ENCODE assay signal across 1 cellular context in genomic region chr6:89353118-89353556, GRCh38.
A peak's percentile ranks its signal among the peaks of the same experiment; 100 is the strongest.
TF ChIP-seq lines count a peak whose summit lies in the region.

No MANE protein-coding gene starts in this region.

TF ChIP-seq in K562, 482 proteins besides CTCF, POLR2A, EP300 and RAD21 (continued from another document and continues in another):
- TF ChIP-seq, protein P1, sequence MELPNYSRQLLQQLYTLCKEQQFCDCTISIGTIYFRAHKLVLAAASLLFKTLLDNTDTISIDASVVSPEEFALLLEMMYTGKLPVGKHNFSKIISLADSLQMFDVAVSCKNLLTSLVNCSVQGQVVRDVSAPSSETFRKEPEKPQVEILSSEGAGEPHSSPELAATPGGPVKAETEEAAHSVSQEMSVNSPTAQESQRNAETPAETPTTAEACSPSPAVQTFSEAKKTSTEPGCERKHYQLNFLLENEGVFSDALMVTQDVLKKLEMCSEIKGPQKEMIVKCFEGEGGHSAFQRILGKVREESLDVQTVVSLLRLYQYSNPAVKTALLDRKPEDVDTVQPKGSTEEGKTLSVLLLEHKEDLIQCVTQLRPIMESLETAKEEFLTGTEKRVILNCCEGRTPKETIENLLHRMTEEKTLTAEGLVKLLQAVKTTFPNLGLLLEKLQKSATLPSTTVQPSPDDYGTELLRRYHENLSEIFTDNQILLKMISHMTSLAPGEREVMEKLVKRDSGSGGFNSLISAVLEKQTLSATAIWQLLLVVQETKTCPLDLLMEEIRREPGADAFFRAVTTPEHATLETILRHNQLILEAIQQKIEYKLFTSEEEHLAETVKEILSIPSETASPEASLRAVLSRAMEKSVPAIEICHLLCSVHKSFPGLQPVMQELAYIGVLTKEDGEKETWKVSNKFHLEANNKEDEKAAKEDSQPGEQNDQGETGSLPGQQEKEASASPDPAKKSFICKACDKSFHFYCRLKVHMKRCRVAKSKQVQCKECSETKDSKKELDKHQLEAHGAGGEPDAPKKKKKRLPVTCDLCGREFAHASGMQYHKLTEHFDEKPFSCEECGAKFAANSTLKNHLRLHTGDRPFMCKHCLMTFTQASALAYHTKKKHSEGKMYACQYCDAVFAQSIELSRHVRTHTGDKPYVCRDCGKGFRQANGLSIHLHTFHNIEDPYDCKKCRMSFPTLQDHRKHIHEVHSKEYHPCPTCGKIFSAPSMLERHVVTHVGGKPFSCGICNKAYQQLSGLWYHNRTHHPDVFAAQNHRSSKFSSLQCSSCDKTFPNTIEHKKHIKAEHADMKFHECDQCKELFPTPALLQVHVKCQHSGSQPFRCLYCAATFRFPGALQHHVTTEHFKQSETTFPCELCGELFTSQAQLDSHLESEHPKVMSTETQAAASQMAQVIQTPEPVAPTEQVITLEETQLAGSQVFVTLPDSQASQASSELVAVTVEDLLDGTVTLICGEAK (IDR thresholded peaks at IDR 0.05) = peak; percentile 42; the same call in 1 of the 2 replicates
- TF ChIP-seq, protein P1 (CRISPR knock-in tag; IDR thresholded peaks at IDR 0.05) = no peak
- TF ChIP-seq BCOR (IDR thresholded peaks at IDR 0.05) = peak; percentile 81
- no peak for TF ChIP-seq ZNF134 (CRISPR knock-in tag; conservative IDR thresholded peaks at IDR 0.05)
- TF ChIP-seq CBFA2T2 (conservative IDR thresholded peaks at IDR 0.05) = no peak
- no peak for TF ChIP-seq ZNF316 (IDR thresholded peaks at IDR 0.05)
- no peak for TF ChIP-seq POLR2AphosphoS2 (IDR thresholded peaks at IDR 0.05; ENCODE audit: low read length)
- TF ChIP-seq SIX5 (IDR thresholded peaks at IDR 0.05; ENCODE audit: borderline replicate concordance in 1 of 2, insufficient read depth in 1 of 2, low read depth in 1 of 2, low read length in 2 of 2) = no peak
- TF ChIP-seq ZNF639 (CRISPR knock-in tag; conservative IDR thresholded peaks at IDR 0.05 in 1 of 2, IDR thresholded peaks at IDR 0.05 in 1 of 2) = no peak
- no peak for TF ChIP-seq TSC22D4 (tag; IDR thresholded peaks at IDR 0.05)
- TF ChIP-seq FOXJ2 (tag; IDR thresholded peaks at IDR 0.05) = no peak
- TF ChIP-seq, protein P2, sequence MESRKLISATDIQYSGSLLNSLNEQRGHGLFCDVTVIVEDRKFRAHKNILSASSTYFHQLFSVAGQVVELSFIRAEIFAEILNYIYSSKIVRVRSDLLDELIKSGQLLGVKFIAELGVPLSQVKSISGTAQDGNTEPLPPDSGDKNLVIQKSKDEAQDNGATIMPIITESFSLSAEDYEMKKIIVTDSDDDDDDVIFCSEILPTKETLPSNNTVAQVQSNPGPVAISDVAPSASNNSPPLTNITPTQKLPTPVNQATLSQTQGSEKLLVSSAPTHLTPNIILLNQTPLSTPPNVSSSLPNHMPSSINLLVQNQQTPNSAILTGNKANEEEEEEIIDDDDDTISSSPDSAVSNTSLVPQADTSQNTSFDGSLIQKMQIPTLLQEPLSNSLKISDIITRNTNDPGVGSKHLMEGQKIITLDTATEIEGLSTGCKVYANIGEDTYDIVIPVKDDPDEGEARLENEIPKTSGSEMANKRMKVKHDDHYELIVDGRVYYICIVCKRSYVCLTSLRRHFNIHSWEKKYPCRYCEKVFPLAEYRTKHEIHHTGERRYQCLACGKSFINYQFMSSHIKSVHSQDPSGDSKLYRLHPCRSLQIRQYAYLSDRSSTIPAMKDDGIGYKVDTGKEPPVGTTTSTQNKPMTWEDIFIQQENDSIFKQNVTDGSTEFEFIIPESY (CRISPR knock-in tag; IDR thresholded peaks at IDR 0.05) = peak; percentile 84; the same call in 1 of the 2 replicates
- TF ChIP-seq, protein P3, sequence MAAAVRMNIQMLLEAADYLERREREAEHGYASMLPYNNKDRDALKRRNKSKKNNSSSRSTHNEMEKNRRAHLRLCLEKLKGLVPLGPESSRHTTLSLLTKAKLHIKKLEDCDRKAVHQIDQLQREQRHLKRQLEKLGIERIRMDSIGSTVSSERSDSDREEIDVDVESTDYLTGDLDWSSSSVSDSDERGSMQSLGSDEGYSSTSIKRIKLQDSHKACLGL (CRISPR knock-in tag; IDR thresholded peaks at IDR 0.05; ENCODE audit: borderline replicate concordance, poor library complexity, severe bottlenecking) = no peak
- TF ChIP-seq, protein P4, sequence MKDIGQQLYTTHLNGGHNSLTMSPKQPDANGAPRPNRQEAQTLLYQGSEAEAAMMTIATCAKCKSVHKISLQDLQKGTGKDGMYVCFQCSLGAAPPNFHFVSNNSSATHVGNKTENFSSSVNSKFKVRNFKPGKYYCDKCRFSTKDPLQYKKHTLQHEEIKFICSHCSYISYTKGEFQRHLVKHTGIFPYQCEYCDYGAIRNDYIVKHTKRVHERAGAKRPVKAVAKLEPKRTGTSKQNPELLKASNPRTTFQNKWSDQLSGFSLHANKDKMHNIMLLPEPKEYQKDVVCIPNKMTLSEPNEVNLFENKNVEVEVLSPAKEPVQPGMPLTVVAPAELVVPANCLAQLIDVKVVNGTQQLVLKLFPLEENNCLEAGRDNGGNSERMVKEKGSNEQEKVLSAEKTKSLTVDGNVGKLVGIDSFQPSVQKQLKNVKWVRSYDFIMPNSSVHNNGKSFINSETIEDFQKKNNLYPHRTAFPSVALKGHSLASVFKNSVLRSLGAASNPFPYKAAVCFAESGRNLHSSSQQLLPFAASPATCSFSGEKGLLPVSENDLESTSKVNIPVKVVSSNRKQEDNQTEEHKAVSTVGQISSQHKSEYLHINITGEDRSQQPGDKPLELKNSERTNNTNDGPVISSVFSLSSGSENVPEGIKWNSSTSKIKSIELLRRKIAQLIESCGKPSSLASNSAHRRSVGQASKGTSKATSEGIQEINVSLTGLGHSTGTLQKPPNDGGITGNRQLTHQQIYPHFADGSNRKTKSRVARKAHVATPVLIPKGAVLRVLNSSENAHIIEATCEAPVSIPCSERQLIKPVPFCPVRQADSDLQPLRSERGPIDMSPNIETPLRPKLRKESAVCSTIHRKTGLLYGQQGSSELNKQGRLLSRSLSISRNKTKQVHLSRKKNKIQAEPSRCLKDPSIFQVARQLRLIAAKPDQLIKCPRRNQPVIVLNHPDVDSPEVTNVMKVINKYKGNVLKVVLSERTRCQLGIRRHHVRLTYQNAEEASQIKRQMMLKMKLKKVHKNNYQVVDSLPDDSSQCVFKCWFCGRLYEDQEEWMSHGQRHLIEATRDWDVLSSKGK (CRISPR knock-in tag; IDR thresholded peaks at IDR 0.05) = no peak
- no peak for TF ChIP-seq CSDE1 (IDR thresholded peaks at IDR 0.05)
- TF ChIP-seq CHD1 (IDR thresholded peaks at IDR 0.05; ENCODE audit: low read length) = no peak
- TF ChIP-seq, protein P5, sequence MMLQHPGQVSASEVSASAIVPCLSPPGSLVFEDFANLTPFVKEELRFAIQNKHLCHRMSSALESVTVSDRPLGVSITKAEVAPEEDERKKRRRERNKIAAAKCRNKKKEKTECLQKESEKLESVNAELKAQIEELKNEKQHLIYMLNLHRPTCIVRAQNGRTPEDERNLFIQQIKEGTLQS (IDR thresholded peaks at IDR 0.05) = peak; percentile 8; the same call in 1 of the 2 replicates
- TF ChIP-seq, protein P5 (CRISPR knock-in tag; conservative IDR thresholded peaks at IDR 0.05) = no peak
- no peak for TF ChIP-seq RUNX1 (IDR thresholded peaks at IDR 0.05; ENCODE audit: low read depth)
- TF ChIP-seq, protein P6, sequence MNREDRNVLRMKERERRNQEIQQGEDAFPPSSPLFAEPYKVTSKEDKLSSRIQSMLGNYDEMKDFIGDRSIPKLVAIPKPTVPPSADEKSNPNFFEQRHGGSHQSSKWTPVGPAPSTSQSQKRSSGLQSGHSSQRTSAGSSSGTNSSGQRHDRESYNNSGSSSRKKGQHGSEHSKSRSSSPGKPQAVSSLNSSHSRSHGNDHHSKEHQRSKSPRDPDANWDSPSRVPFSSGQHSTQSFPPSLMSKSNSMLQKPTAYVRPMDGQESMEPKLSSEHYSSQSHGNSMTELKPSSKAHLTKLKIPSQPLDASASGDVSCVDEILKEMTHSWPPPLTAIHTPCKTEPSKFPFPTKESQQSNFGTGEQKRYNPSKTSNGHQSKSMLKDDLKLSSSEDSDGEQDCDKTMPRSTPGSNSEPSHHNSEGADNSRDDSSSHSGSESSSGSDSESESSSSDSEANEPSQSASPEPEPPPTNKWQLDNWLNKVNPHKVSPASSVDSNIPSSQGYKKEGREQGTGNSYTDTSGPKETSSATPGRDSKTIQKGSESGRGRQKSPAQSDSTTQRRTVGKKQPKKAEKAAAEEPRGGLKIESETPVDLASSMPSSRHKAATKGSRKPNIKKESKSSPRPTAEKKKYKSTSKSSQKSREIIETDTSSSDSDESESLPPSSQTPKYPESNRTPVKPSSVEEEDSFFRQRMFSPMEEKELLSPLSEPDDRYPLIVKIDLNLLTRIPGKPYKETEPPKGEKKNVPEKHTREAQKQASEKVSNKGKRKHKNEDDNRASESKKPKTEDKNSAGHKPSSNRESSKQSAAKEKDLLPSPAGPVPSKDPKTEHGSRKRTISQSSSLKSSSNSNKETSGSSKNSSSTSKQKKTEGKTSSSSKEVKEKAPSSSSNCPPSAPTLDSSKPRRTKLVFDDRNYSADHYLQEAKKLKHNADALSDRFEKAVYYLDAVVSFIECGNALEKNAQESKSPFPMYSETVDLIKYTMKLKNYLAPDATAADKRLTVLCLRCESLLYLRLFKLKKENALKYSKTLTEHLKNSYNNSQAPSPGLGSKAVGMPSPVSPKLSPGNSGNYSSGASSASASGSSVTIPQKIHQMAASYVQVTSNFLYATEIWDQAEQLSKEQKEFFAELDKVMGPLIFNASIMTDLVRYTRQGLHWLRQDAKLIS (CRISPR knock-in tag; IDR thresholded peaks at IDR 0.05) = no peak
- TF ChIP-seq NFE2L1 (tag; IDR thresholded peaks at IDR 0.05; ENCODE audit: borderline replicate concordance, low read depth) = no peak
- TF ChIP-seq ZNF324 (CRISPR knock-in tag; IDR thresholded peaks at IDR 0.05) = no peak
- no peak for TF ChIP-seq ERF (CRISPR knock-in tag; IDR thresholded peaks at IDR 0.05)
- no peak for TF ChIP-seq RNF219 (CRISPR knock-in tag; IDR thresholded peaks at IDR 0.05)
- no peak for TF ChIP-seq ESRRA (IDR thresholded peaks at IDR 0.05; ENCODE audit: borderline replicate concordance, low read depth)
- 0 out of 2 replicates have a peak, but pooled peaks have one; percentile 23 for TF ChIP-seq FOXK1 (CRISPR knock-in tag; IDR thresholded peaks at IDR 0.05; ENCODE audit: borderline replicate concordance)
- TF ChIP-seq PTRF (tag; IDR thresholded peaks at IDR 0.05) = no peak
- no peak for TF ChIP-seq TCF7L2 (IDR thresholded peaks at IDR 0.05; ENCODE audit: low read depth, low read length)
- TF ChIP-seq KLF1 (tag; IDR thresholded peaks at IDR 0.05) = no peak
- no peak for TF ChIP-seq EZH2 (IDR thresholded peaks at IDR 0.05; ENCODE audit: borderline replicate concordance, low read depth, low read length)
- peak; percentile 8 for TF ChIP-seq CCNT2 (IDR thresholded peaks at IDR 0.05; ENCODE audit: borderline replicate concordance, extremely low read depth, insufficient read length, low read depth, low read length)
